ENCODE assay signal across 9 cellular contexts in the genomic region with DNA sequence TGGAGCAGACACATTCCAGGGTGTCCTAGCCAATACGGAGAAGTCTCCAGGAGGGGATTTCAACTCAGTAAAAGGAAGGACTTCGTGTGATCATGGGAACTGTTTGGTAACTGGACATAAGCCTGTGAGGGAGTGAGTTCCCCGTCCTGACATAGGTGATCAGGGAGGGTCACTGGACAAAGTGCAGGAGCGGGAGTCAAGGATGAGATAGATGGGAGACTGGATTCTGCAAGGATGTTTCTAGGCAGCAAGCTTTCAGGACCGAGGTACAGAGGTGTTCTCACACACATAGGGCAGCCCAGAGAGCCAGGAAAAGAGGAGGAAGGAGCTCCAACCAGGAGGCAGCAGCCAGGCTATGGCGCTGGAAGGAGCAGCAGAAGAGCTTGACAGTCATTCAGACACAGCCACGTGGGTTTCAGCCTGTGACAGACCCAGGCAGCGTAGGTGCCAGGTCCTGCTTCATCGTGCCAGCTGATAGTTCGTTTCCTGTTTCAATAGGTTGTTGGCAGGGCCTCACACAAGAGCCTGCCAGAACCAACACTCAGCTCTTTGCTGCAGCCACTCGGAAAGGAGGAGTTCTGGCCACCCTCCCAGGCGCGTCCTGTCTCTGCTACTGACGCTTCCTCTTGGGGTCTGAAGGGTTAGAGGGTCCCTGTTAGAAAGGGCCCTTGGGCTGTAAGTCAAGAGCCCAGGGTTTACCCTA.
A peak's percentile ranks its signal among the peaks of the same experiment; 100 is the strongest.
DNase-seq lines count a peak whose midpoint lies in the region; ATAC-seq, FAIRE-seq and TF ChIP-seq lines count a peak whose summit lies in the region.
"Had no signal": no experiment of that assay in that cellular context is flagged by ENCODE, and none has a peak within 500 bp of the region (broad histone marks: within the 10 kb centered on the region; RNA-seq: fewer than 3 reads in every experiment).

No MANE protein-coding gene starts in this region.

- DNase-seq in GM04503 (ENCODE audit: low read depth) (peak; percentile 25), RWPE1 (ENCODE audit: low spot score) (peak; percentile 66), frontal cortex (ENCODE audit: low spot score in 2 of 2) (peak; percentile 67 to 72), psoas muscle (peak; percentile 83 to 93), SIG-M5 treated with dmso at 0.1 percent for 504 hours (lab: John Stamatoyannopoulos, UW; ENCODE audit: unreplicated experiment) (no peak)
- no peak for DNase-seq in CD4-positive, alpha-beta T cell
- no peak for DNase-seq in activated CD4-positive, alpha-beta T cell treated with anti-CD3 and anti-CD28 coated beads, Interleukin-2, amount 50 U/mL, for 48 hours

- WGBS in psoas muscle, 3 donors = 12 to 16% (median 13%) methylated on average over 14 of the region's 14 CpGs

- CTCF ChIA-PET in RWPE1 (lab: Yijun Ruan, JAX) = no interaction called here
- CTCF ChIA-PET in CD4-positive, alpha-beta T cell (lab: Charles Lee) = no interaction called here

- H3K36me3 ChIP-seq in psoas muscle (ENCODE audit: insufficient read depth in 1 of 2, low read depth in 1 of 2) = no peaks in the 10 kb centered on the region

- H3K36me3 Mint-ChIP-seq in CD4-positive, alpha-beta T cell (ENCODE audit: low read depth) = no peaks in the 10 kb centered on the region
- H3K36me3 Mint-ChIP-seq: T-cell had no signal

- H3K27me3 Mint-ChIP-seq in CD4-positive, alpha-beta T cell = no peaks in the 10 kb centered on the region
- H3K27me3 Mint-ChIP-seq: T-cell had no signal

- no peaks in the 10 kb centered on the region for H3K9me3 Mint-ChIP-seq in CD4-positive, alpha-beta T cell
- H3K9me3 Mint-ChIP-seq: T-cell had no signal

- H3K4me3 ChIP-seq in psoas muscle = peak overlapping the region; percentile 26

- intact Hi-C loops in psoas muscle (cut with DNase I) = no loop called here
- intact Hi-C loops in CD4-positive, alpha-beta T cell (cut with DNase I, micrococcal nuclease) = no loop called here

- ATAC-seq in psoas muscle = peak; percentile 88 to 92 (median 88)
- no peak for ATAC-seq in HG02981 (IDR thresholded peaks at IDR 0.05; ENCODE audit: unreplicated experiment)
- no peak for ATAC-seq in CD4-positive, alpha-beta T cell (ENCODE audit: poor library complexity)
- ATAC-seq: T-cell had no signal

- no peak; the same call in 1 of the 2 replicates for TF ChIP-seq CTCF in RWPE1 (conservative IDR thresholded peaks at IDR 0.05; ENCODE audit: low read depth)
- TF ChIP-seq CTCF in psoas muscle (IDR thresholded peaks at IDR 0.05) = no peak
- TF ChIP-seq CTCF in CD4-positive, alpha-beta T cell (IDR thresholded peaks at IDR 0.05) = no peak

- peaks cover 46% of the 10 kb centered on the region for H3K4me1 ChIP-seq in psoas muscle

- H3K27ac Mint-ChIP-seq in CD4-positive, alpha-beta T cell = no peak overlapping the region
- H3K27ac Mint-ChIP-seq: T-cell had no signal

- H3K27me3 ChIP-seq in psoas muscle (ENCODE audit: insufficient read depth in 3 of 3, low read length in 2 of 3) = no peaks in the 10 kb centered on the region
- no peaks in the 10 kb centered on the region for H3K27me3 ChIP-seq in CD4-positive, alpha-beta T cell (ENCODE audit: control insufficient read depth, insufficient read depth, low read length)

- POLR2A ChIA-PET in RWPE1 (lab: Yijun Ruan, JAX; ENCODE audit: low non-redundant PET) = no interaction called here
- POLR2A ChIA-PET in CD4-positive, alpha-beta T cell (lab: Charles Lee) = no interaction called here

- H3K27ac ChIP-seq in RWPE1 (peak overlapping the region; percentile 49), psoas muscle (peak overlapping the region; percentile 73)
- H3K27ac ChIP-seq in CD4-positive, alpha-beta T cell (ENCODE audit: low read depth, low read length) = no peak overlapping the region

- no peak for FAIRE-seq in frontal cortex (lab: Jason Lieb, UNC)

- no peaks in the 10 kb centered on the region for H3K9me3 ChIP-seq in psoas muscle
- H3K9me3 ChIP-seq in CD4-positive, alpha-beta T cell (ENCODE audit: control insufficient read depth, low read length) = no peaks in the 10 kb centered on the region

- H3K4me3 Mint-ChIP-seq in CD4-positive, alpha-beta T cell = no peak overlapping the region
- H3K4me3 Mint-ChIP-seq: T-cell had no signal

- no peaks in the 10 kb centered on the region for H3K4me1 Mint-ChIP-seq in CD4-positive, alpha-beta T cell (ENCODE audit: low read depth)

Comparison
In these comparisons a context has a peak if more than half of its experiments do, and no peak if none do; other contexts are left out.
1. DNase-seq: peak in GM04503 (single experiment), RWPE1 (single experiment), frontal cortex (2 of 2) and psoas muscle (2 of 2); none in SIG-M5 treated with dmso at 0.1 percent for 504 hours (single experiment), CD4-positive, alpha-beta T cell (0 of 10) and activated CD4-positive, alpha-beta T cell treated with anti-CD3 and anti-CD28 coated beads, Interleukin-2, amount 50 U/mL, for 48 hours (0 of 2).
2. ATAC-seq: peak in psoas muscle (4 of 4); none in HG02981 (single experiment) and CD4-positive, alpha-beta T cell (single experiment).